Comparison of ENCODE assay signal across 23 cellular contexts in genomic region chr5:175252234-175252805, GRCh38.
"Had no signal": no experiment of that assay in that cellular context is flagged by ENCODE, and none has a peak within 500 bp of the region (broad histone marks: within the 10 kb centered on the region; RNA-seq: fewer than 3 reads in every experiment).

No MANE protein-coding gene starts in this region.

- H3K27ac Mint-ChIP-seq: activated CD4-positive, alpha-beta T cell treated with anti-CD3 and anti-CD28 coated beads, Interleukin-2, amount 10 ng/mL, durations not matched to agents 24 days and 14 days; activated CD8-positive, alpha-beta T cell treated with anti-CD3 and anti-CD28 coated beads for 36 hours; activated naive CD8-positive, alpha-beta T cell treated with anti-CD3 and anti-CD28 coated beads for 36 hours; activated T-helper 17 cell treated with anti-CD3 and anti-CD28 coated beads, Interleukin-2, amount 50 U/mL, for 72 hours; brain; mesothelial cell of epicardium; natural killer cell treated with Interleukin-12 subunit alpha and Interleukin-12 subunit beta and Interleukin-15 and Interleukin-18, amount 100 ng/mL, for 72 hours; stimulated activated effector memory CD8-positive, alpha-beta T cell treated with anti-CD3 and anti-CD28 coated beads, Interleukin-12 subunit alpha, Interleukin-12 subunit beta, amount 100 ng/mL, for 72 hours had no signal

- H3K36me3 ChIP-seq: colonic mucosa, neutrophil, sigmoid colon, thoracic aorta had no signal

- DNase-seq: activated CD4-positive, alpha-beta T cell treated with anti-CD3 and anti-CD28 coated beads, Interleukin-2, amount 10 ng/mL, durations not matched to agents 24 days and 14 days; activated CD8-positive, alpha-beta T cell treated with anti-CD3 and anti-CD28 coated beads for 36 hours; activated naive CD4-positive, alpha-beta T cell; activated naive CD8-positive, alpha-beta T cell treated with anti-CD3 and anti-CD28 coated beads for 36 hours; activated T-cell treated with anti-CD3 and anti-CD28 coated beads, Interleukin-2, amount 50 U/mL, for 1 hour; amniotic stem cell; central memory CD4-positive, alpha-beta T cell; colonic mucosa; hypothalamus; sigmoid colon; stimulated activated CD4-positive, alpha-beta T cell treated with anti-CD3 and anti-CD28 coated beads, Interleukin-4, amount 100 ng/mL, for 24 hours had no signal

- H3K4me1 ChIP-seq: colonic mucosa had no signal

- H3K4me3 ChIP-seq: colonic mucosa, lung, sigmoid colon, thoracic aorta had no signal

- H3K27ac ChIP-seq: colonic mucosa, neutrophil, sigmoid colon had no signal

- ATAC-seq: activated CD8-positive, alpha-beta T cell treated with anti-CD3 and anti-CD28 coated beads for 36 hours; activated T-helper 17 cell treated with anti-CD3 and anti-CD28 coated beads, Interleukin-2, amount 50 U/mL, for 72 hours; left lobe of liver; natural killer cell treated with Interleukin-12 subunit alpha and Interleukin-12 subunit beta and Interleukin-15 and Interleukin-18, amount 100 ng/mL, for 72 hours; stimulated activated effector memory CD8-positive, alpha-beta T cell treated with anti-CD3 and anti-CD28 coated beads, Interleukin-12 subunit alpha, Interleukin-12 subunit beta, amount 100 ng/mL, for 72 hours had no signal

- H3K36me3 Mint-ChIP-seq: activated naive CD8-positive, alpha-beta T cell treated with anti-CD3 and anti-CD28 coated beads for 36 hours; brain; mesothelial cell of epicardium; natural killer cell treated with Interleukin-12 subunit alpha and Interleukin-12 subunit beta and Interleukin-15 and Interleukin-18, amount 100 ng/mL, for 72 hours; stimulated activated effector memory CD8-positive, alpha-beta T cell treated with anti-CD3 and anti-CD28 coated beads, Interleukin-12 subunit alpha, Interleukin-12 subunit beta, amount 100 ng/mL, for 72 hours had no signal

- FAIRE-seq: endometrium, frontal cortex, keratinocyte had no signal

- H3K9me3 Mint-ChIP-seq: activated CD4-positive, alpha-beta T cell treated with anti-CD3 and anti-CD28 coated beads, Interleukin-2, amount 10 ng/mL, durations not matched to agents 24 days and 14 days; activated CD8-positive, alpha-beta T cell treated with anti-CD3 and anti-CD28 coated beads for 36 hours; activated naive CD8-positive, alpha-beta T cell treated with anti-CD3 and anti-CD28 coated beads for 36 hours; activated T-helper 17 cell treated with anti-CD3 and anti-CD28 coated beads, Interleukin-2, amount 50 U/mL, for 72 hours; mesothelial cell of epicardium; natural killer cell treated with Interleukin-12 subunit alpha and Interleukin-12 subunit beta and Interleukin-15 and Interleukin-18, amount 100 ng/mL, for 72 hours; stimulated activated effector memory CD8-positive, alpha-beta T cell treated with anti-CD3 and anti-CD28 coated beads, Interleukin-12 subunit alpha, Interleukin-12 subunit beta, amount 100 ng/mL, for 72 hours had no signal

- H3K4me3 Mint-ChIP-seq: activated CD4-positive, alpha-beta T cell treated with anti-CD3 and anti-CD28 coated beads, Interleukin-2, amount 10 ng/mL, durations not matched to agents 24 days and 14 days; activated CD8-positive, alpha-beta T cell treated with anti-CD3 and anti-CD28 coated beads for 36 hours; activated naive CD8-positive, alpha-beta T cell treated with anti-CD3 and anti-CD28 coated beads for 36 hours; activated T-helper 17 cell treated with anti-CD3 and anti-CD28 coated beads, Interleukin-2, amount 50 U/mL, for 72 hours; brain; mesothelial cell of epicardium; natural killer cell treated with Interleukin-12 subunit alpha and Interleukin-12 subunit beta and Interleukin-15 and Interleukin-18, amount 100 ng/mL, for 72 hours; stimulated activated effector memory CD8-positive, alpha-beta T cell treated with anti-CD3 and anti-CD28 coated beads, Interleukin-12 subunit alpha, Interleukin-12 subunit beta, amount 100 ng/mL, for 72 hours had no signal

- H3K9me3 ChIP-seq: colonic mucosa, neutrophil, sigmoid colon, thoracic aorta had no signal

- H3K4me1 Mint-ChIP-seq: activated CD4-positive, alpha-beta T cell treated with anti-CD3 and anti-CD28 coated beads, Interleukin-2, amount 10 ng/mL, durations not matched to agents 24 days and 14 days; mesothelial cell of epicardium; stimulated activated effector memory CD8-positive, alpha-beta T cell treated with anti-CD3 and anti-CD28 coated beads, Interleukin-12 subunit alpha, Interleukin-12 subunit beta, amount 100 ng/mL, for 72 hours had no signal

- H3K27me3 ChIP-seq: colonic mucosa, neutrophil, sigmoid colon had no signal
